Comparison of ENCODE assay signal across 9 cellular contexts in the genomic region with DNA sequence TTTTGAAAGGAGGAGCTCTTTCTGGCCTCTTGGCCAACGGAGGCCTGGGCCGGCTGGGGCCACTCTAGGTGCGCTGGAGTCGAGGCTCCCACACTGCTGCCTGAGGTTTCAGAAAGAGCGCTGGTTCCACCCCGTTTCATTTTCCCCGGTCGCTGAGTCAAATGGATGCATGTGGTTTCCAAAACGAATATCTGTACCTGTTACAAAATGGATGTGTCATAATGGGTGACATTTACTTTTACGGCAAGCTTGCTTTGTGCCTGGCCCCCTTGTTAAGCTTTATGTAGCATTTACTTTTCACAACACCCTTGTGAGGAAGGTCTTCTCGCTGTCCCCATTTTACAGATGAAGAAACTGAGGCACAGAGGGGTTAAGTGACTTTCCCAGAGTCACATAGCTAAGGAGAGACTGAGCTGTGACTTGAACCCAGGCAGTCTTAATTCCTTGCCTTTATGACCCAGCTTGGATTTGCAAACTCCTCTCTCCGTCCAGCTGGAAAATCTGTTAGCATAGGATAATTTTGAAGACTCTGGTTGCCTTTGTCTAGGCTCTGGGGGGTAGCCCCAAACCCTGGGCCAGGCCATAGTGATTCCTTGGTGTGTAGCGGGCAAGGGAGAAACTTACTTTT. TPM values are rescaled to one million over a fixed set of nuclear protein-coding genes. Genes with fewer than 3 reads are reported as not detected.
DNase-seq lines count a peak whose midpoint lies in the region; ATAC-seq, FAIRE-seq and TF ChIP-seq lines count a peak whose summit lies in the region.
"Had no signal": no experiment of that assay in that cellular context is flagged by ENCODE, and none has a peak within 500 bp of the region (broad histone marks: within the 10 kb centered on the region; RNA-seq: fewer than 3 reads in every experiment).

No MANE protein-coding gene starts in this region.

- no TSS peak for BruUV-seq in HepG2 (replicated peaks; lab: Mats Ljungman, UMichigan)

- H3K9me3 ChIP-seq in HepG2 (ENCODE audit: low read length): no peaks in the 10 kb centered on the region
- H3K9me3 ChIP-seq in tibial nerve: no peaks in the 10 kb centered on the region

- H3K9me3 Mint-ChIP-seq in activated CD4-positive, alpha-beta T cell treated with anti-CD3 and anti-CD28 coated beads, Interleukin-2, amount 10 ng/mL, durations not matched to agents 7 days and 5 days: no peaks in the 10 kb centered on the region
- no peaks in the 10 kb centered on the region for H3K9me3 Mint-ChIP-seq in chondrocyte (ENCODE audit: low read depth)

- peaks cover 52% of the 10 kb centered on the region for H3K79me2 ChIP-seq in HepG2 (ENCODE audit: insufficient read depth, low read length)

- in situ Hi-C loops in HepG2 (cut with HindIII; ENCODE audit: extremely low pct_ligation_motif_present, low pct_unique_long_range_greater_than_20kb): no loop called here

- CTCF ChIA-PET in activated CD4-positive, alpha-beta T cell treated with anti-CD3 and anti-CD28 coated beads, Interleukin-2, amount 10 ng/mL, durations not matched to agents 7 days and 5 days (lab: Charles Lee): interaction anchor here (0.6 to 3.1 kb wide), 7 partner anchors 8 to 850 kb away, joined by 3 to 12 read pairs (median 5); partner anchors contain the start of gene KSR1
- CTCF ChIA-PET in HepG2 (lab: Yijun Ruan, JAX; ENCODE audit: low intra/inter-chr PET ratio, low total read pairs): no interaction called here

- POLR2A ChIA-PET in activated CD4-positive, alpha-beta T cell treated with anti-CD3 and anti-CD28 coated beads, Interleukin-2, amount 10 ng/mL, durations not matched to agents 7 days and 5 days (lab: Charles Lee): interaction anchor here (1.0 to 1.3 kb wide), 2 partner anchors 11 to 14 kb away, joined by 3 to 5 read pairs; no protein-coding TSS in a partner anchor
- POLR2A ChIA-PET in HepG2 (lab: Yijun Ruan, JAX): interaction anchor here (1.0 to 1.2 kb wide), 2 partner anchors 9 to 11 kb away, joined by 3 read pairs; partner anchors contain the start of gene KSR1

- ATAC-seq in GM19043 (IDR thresholded peaks at IDR 0.05; ENCODE audit: low read depth, unreplicated experiment) (peak; percentile 68), HG03064 (IDR thresholded peaks at IDR 0.05; ENCODE audit: low read depth, unreplicated experiment) (peak; percentile 63), HepG2 (no peak)

- no peak for TF ChIP-seq RAD21 in HepG2 (CRISPR knock-in tag; IDR thresholded peaks at IDR 0.05)

- H2AFZ ChIP-seq in HepG2 (ENCODE audit: low read length): no peak overlapping the region

- TF ChIP-seq EP300 in HepG2 (IDR thresholded peaks at IDR 0.05; ENCODE audit: low read depth in 2 of 2, low read length in 2 of 2) (no peak), HepG2 (CRISPR knock-in tag; IDR thresholded peaks at IDR 0.05; ENCODE audit: borderline replicate concordance) (no peak), tibial nerve (IDR thresholded peaks at IDR 0.05) (no peak)

- no peak overlapping the region for H3K4me3 ChIP-seq in HepG2 (replicated peaks in 1 of 3; ENCODE audit: insufficient read depth in 1 of 3, low read depth in 2 of 3, low read length in 3 of 3)
- H3K4me3 ChIP-seq in tibial nerve: no peak overlapping the region

- WGBS in HepG2 (ENCODE audit: low lambda C conversion rate): 95% methylated on average over 13 of the region's 13 CpGs
- WGBS in tibial nerve, 2 donors: 76 to 82% methylated on average over 13 of the region's 13 CpGs

- H3K27ac Mint-ChIP-seq in activated CD4-positive, alpha-beta T cell treated with anti-CD3 and anti-CD28 coated beads, Interleukin-2, amount 10 ng/mL, durations not matched to agents 7 days and 5 days: peak overlapping the region; percentile 97
- no peak overlapping the region for H3K27ac Mint-ChIP-seq in chondrocyte (ENCODE audit: unreplicated experiment)

- DNase-seq in activated CD4-positive, alpha-beta T cell treated with anti-CD3 and anti-CD28 coated beads, Interleukin-2, amount 10 ng/mL, durations not matched to agents 7 days and 5 days: peak; percentile 81
- no peak for DNase-seq in HepG2 (ENCODE audit: low spot score)
- DNase-seq in tibial nerve (ENCODE audit: low spot score in 2 of 2): no peak
- no peak for DNase-seq in SHP77 (lab: John Stamatoyannopoulos, UW)
- DNase-seq in HCEC 1CT: no peak
- no peak for DNase-seq in chondrocyte (ENCODE audit: low spot score)

- H3K4me1 Mint-ChIP-seq in activated CD4-positive, alpha-beta T cell treated with anti-CD3 and anti-CD28 coated beads, Interleukin-2, amount 10 ng/mL, durations not matched to agents 7 days and 5 days: peaks cover 89% of the 10 kb centered on the region
- peaks cover 55% of the 10 kb centered on the region for H3K4me1 Mint-ChIP-seq in chondrocyte (ENCODE audit: low read depth)

- H3K4me3 Mint-ChIP-seq in activated CD4-positive, alpha-beta T cell treated with anti-CD3 and anti-CD28 coated beads, Interleukin-2, amount 10 ng/mL, durations not matched to agents 7 days and 5 days: peak overlapping the region; percentile 67
- H3K4me3 Mint-ChIP-seq in chondrocyte (ENCODE audit: unreplicated experiment): no peak overlapping the region

- H3K36me3 ChIP-seq in HepG2 (replicated peaks in 1 of 2; ENCODE audit: control insufficient read depth in 1 of 2, insufficient read depth in 2 of 2, low read length in 2 of 2) (no peaks in the 10 kb centered on the region), tibial nerve (no peaks in the 10 kb centered on the region)

- no peaks in the 10 kb centered on the region for H3K27me3 Mint-ChIP-seq in activated CD4-positive, alpha-beta T cell treated with anti-CD3 and anti-CD28 coated beads, Interleukin-2, amount 10 ng/mL, durations not matched to agents 7 days and 5 days
- no peaks in the 10 kb centered on the region for H3K27me3 Mint-ChIP-seq in chondrocyte (ENCODE audit: low read depth)

- no peak for TF ChIP-seq CTCF in HepG2 (CRISPR knock-in tag; IDR thresholded peaks at IDR 0.05)
- no peak for TF ChIP-seq CTCF in tibial nerve (IDR thresholded peaks at IDR 0.05)
- no peak for TF ChIP-seq CTCF in chondrocyte (IDR thresholded peaks at IDR 0.05)

- H3K27ac ChIP-seq in HepG2 (ENCODE audit: extremely low read length, insufficient read depth, low read length) (no peak overlapping the region), tibial nerve (peak overlapping the region in 1 of 4 donors; percentile 60)

- peaks cover 2% of the 10 kb centered on the region for H3K36me3 Mint-ChIP-seq in activated CD4-positive, alpha-beta T cell treated with anti-CD3 and anti-CD28 coated beads, Interleukin-2, amount 10 ng/mL, durations not matched to agents 7 days and 5 days (ENCODE audit: low read depth)
- H3K36me3 Mint-ChIP-seq in chondrocyte (ENCODE audit: low read depth): peaks cover 2% of the 10 kb centered on the region

- peaks cover 3% of the 10 kb centered on the region; the same call in 1 of the 2 replicates for H4K20me1 ChIP-seq in HepG2 (ENCODE audit: insufficient read depth, low read length)

- FAIRE-seq in HepG2 (lab: Jason Lieb, UNC): no peak
- FAIRE-seq: islet of Langerhans had no signal

- H3K4me2 ChIP-seq in HepG2 (ENCODE audit: low read depth, low read length): no peak overlapping the region

- intact Hi-C loops in HepG2 (cut with micrococcal nuclease; ENCODE audit: unreplicated experiment): no loop called here

- H3K27me3 ChIP-seq in HepG2 (ENCODE audit: control insufficient read depth in 1 of 2, insufficient read depth in 2 of 2, low read length in 2 of 2) (no peaks in the 10 kb centered on the region), tibial nerve (no peaks in the 10 kb centered on the region)

- TF ChIP-seq POLR2A in HepG2 (IDR thresholded peaks at IDR 0.05; ENCODE audit: insufficient read depth in 1 of 2, low read depth in 2 of 2, low read length in 2 of 2): no peak
- no peak for TF ChIP-seq POLR2A in tibial nerve (IDR thresholded peaks at IDR 0.05)

- H3K4me1 ChIP-seq in HepG2 (ENCODE audit: insufficient read depth, low read length) (peaks cover 61% of the 10 kb centered on the region), tibial nerve (peaks cover 0 to 41% (median 5%) of the 10 kb centered on the region in 4 donors)

- H3K9ac ChIP-seq in HepG2 (ENCODE audit: insufficient read depth, low read depth, low read length): no peak overlapping the region

TF ChIP-seq in HepG2, 621 proteins besides CTCF, POLR2A, EP300 and RAD21:
- peak; percentile 86 for TF ChIP-seq ZNF629 (CRISPR knock-in tag; conservative IDR thresholded peaks at IDR 0.05)
- no peak for TF ChIP-seq ZNF891 (CRISPR knock-in tag; IDR thresholded peaks at IDR 0.05)

RNA-seq across cellular contexts. Expression of gene KSR1, which starts 10.6 kb away (rescaled TPM):
- 10 to 100 TPM; 43.1 to 45.7 TPM for total RNA-seq in activated CD4-positive, alpha-beta T cell treated with anti-CD3 and anti-CD28 coated beads, Interleukin-2, amount 10 ng/mL, durations not matched to agents 7 days and 5 days
- total RNA-seq in HepG2 (2016; rRNA removed; fragmentation: Illumina TruSeq; extraction: Trizol) (8.0 and 10.1 TPM in 2 replicates), tibial nerve (100 to 1,000 TPM in 1 of 4 donors, 10 to 100 TPM in 3; 45.1 to 110 (median 54.2) TPM), chondrocyte (52.9 to 60.6 TPM (median 59.3 TPM) in 3 replicates)
- total RNA-seq in HepG2 (2016; cell fraction: cytosol; rRNA removed; fragmentation: Illumina TruSeq; extraction: Trizol; ENCODE audit: low read depth): 3.3 and 3.6 TPM in 2 replicates
- 8.0 and 9.5 TPM in 2 replicates for total RNA-seq in HepG2 (2016; cell fraction: insoluble cytoplasmic fraction; rRNA removed; fragmentation: Illumina TruSeq; extraction: Trizol)
- 5.3 and 6.0 TPM in 2 replicates for total RNA-seq in HepG2 (2016; cell fraction: membrane; rRNA removed; fragmentation: Illumina TruSeq; extraction: Trizol)
- 13.1 and 20.3 TPM in 2 replicates for total RNA-seq in HepG2 (2016; cell fraction: nucleus; rRNA removed; fragmentation: Illumina TruSeq; extraction: Trizol)
- polyA plus RNA-seq in HepG2 (2011; rRNA removed): 15.0 and 16.6 TPM in 2 replicates
- 6.9 and 7.3 TPM in 2 replicates for polyA plus RNA-seq in HepG2 (2011; cell fraction: cytosol; rRNA removed)
- 65.2 and 85.5 TPM in 2 replicates for polyA plus RNA-seq in HepG2 (2011; cell fraction: nucleus; rRNA removed)
- polyA plus RNA-seq in HepG2 (2012): 15.5 and 20.2 TPM in 2 replicates
- polyA plus RNA-seq in HepG2 (2016; cell fraction: cytosol; fragmentation: Illumina TruSeq; extraction: Trizol; ENCODE audit: low read depth): 0.62 and 0.76 TPM in 2 replicates
- polyA plus RNA-seq in HepG2 (2016; cell fraction: insoluble cytoplasmic fraction; fragmentation: Illumina TruSeq; extraction: Trizol; ENCODE audit: low read depth): 7.7 and 8.1 TPM in 2 replicates
- polyA plus RNA-seq in HepG2 (2016; cell fraction: membrane; fragmentation: Illumina TruSeq; extraction: Trizol; ENCODE audit: low read depth): 2.2 and 2.3 TPM in 2 replicates
- polyA plus RNA-seq in HepG2 (2016; cell fraction: nucleus; fragmentation: Illumina TruSeq; extraction: Trizol; ENCODE audit: insufficient read depth, low read depth): 38.3 and 43.6 TPM in 2 replicates
- 15.9 and 24.1 TPM in 2 replicates for polyA minus RNA-seq in HepG2 (2011; rRNA and poly(A)+ RNA removed; ENCODE audit: low replicate concordance)
- 5.5 and 6.0 TPM in 2 replicates for polyA minus RNA-seq in HepG2 (2011; cell fraction: cytosol; rRNA and poly(A)+ RNA removed)
- 28.0 and 32.8 TPM in 2 replicates for polyA minus RNA-seq in HepG2 (2011; cell fraction: nucleus; rRNA and poly(A)+ RNA removed)
